In genomic region chr19:41999071-41999877, GRCh38 we compare ENCODE assay signal across 9 cellular contexts. TPM values are rescaled to one million over a fixed set of nuclear protein-coding genes. Genes with fewer than 3 reads are reported as not detected.
DNase-seq lines count a peak whose midpoint lies in the region; ATAC-seq and TF ChIP-seq lines count a peak whose summit lies in the region.
"Had no signal": no experiment of that assay in that cellular context is flagged by ENCODE, and none has a peak within 500 bp of the region (broad histone marks: within the 10 kb centered on the region; RNA-seq: fewer than 3 reads in every experiment).

No MANE protein-coding gene starts in this region.

- peak overlapping the region; percentile 19 for H3K4me3 Mint-ChIP-seq in T-helper 1 cell treated with Interleukin-12 subunit alpha and Interleukin-12 subunit beta and Interleukin-4 antibody, amounts not matched to agents 30 μg/mL and 1 μg/mL, for 36 hours
- peak overlapping the region; percentile 25 to 70 (median 27) for H3K4me3 Mint-ChIP-seq in nephron

- no peaks in the 10 kb centered on the region for H3K9me3 ChIP-seq in Karpas-422 (ENCODE audit: low read length)

- H3K79me2 ChIP-seq in Karpas-422 (ENCODE audit: low read length): no peaks in the 10 kb centered on the region

- ATAC-seq in HG03460 (IDR thresholded peaks at IDR 0.05; ENCODE audit: unreplicated experiment): no peak

- no peaks in the 10 kb centered on the region; the same call in 1 of the 2 replicates for H4K20me1 ChIP-seq in Karpas-422 (ENCODE audit: insufficient read depth, low read depth, low read length)

- H3K36me3 Mint-ChIP-seq in T-helper 1 cell treated with Interleukin-12 subunit alpha and Interleukin-12 subunit beta and Interleukin-4 antibody, amounts not matched to agents 30 μg/mL and 1 μg/mL, for 36 hours (ENCODE audit: low read depth): no peaks in the 10 kb centered on the region
- no peaks in the 10 kb centered on the region for H3K36me3 Mint-ChIP-seq in nephron (ENCODE audit: low read depth)

- H3K4me1 ChIP-seq in Karpas-422 (ENCODE audit: low read length): peaks cover 33% of the 10 kb centered on the region

- H3K27ac Mint-ChIP-seq in T-helper 1 cell treated with Interleukin-12 subunit alpha and Interleukin-12 subunit beta and Interleukin-4 antibody, amounts not matched to agents 30 μg/mL and 1 μg/mL, for 36 hours: no peak overlapping the region
- H3K27ac Mint-ChIP-seq in nephron: no peak overlapping the region

- H3K27me3 Mint-ChIP-seq in T-helper 1 cell treated with Interleukin-12 subunit alpha and Interleukin-12 subunit beta and Interleukin-4 antibody, amounts not matched to agents 30 μg/mL and 1 μg/mL, for 36 hours (ENCODE audit: low read depth): peaks cover 69% of the 10 kb centered on the region
- H3K27me3 Mint-ChIP-seq in nephron (ENCODE audit: low read depth): peaks cover 87% of the 10 kb centered on the region

- H3K27me3 ChIP-seq in H7 (ENCODE audit: control insufficient read depth, insufficient read depth, low read length) (peaks cover 54% of the 10 kb centered on the region), Karpas-422 (ENCODE audit: low read length) (no peaks in the 10 kb centered on the region)

- H3K4me3 ChIP-seq in H7 (ENCODE audit: insufficient read depth, low read depth, low read length) (peak overlapping the region; percentile 20; the same call in 1 of the 2 replicates), Karpas-422 (ENCODE audit: low read length) (no peak overlapping the region)

- H3K27ac ChIP-seq in angular gyrus (ENCODE audit: low read depth, low read length): peak overlapping the region; percentile 7
- H3K27ac ChIP-seq in Karpas-422 (ENCODE audit: low read length): no peak overlapping the region

- H3K4me1 Mint-ChIP-seq in T-helper 1 cell treated with Interleukin-12 subunit alpha and Interleukin-12 subunit beta and Interleukin-4 antibody, amounts not matched to agents 30 μg/mL and 1 μg/mL, for 36 hours (ENCODE audit: low read depth): peaks cover 13% of the 10 kb centered on the region
- H3K4me1 Mint-ChIP-seq in nephron: peaks cover 14% of the 10 kb centered on the region

- H3K9me3 Mint-ChIP-seq in T-helper 1 cell treated with Interleukin-12 subunit alpha and Interleukin-12 subunit beta and Interleukin-4 antibody, amounts not matched to agents 30 μg/mL and 1 μg/mL, for 36 hours: no peaks in the 10 kb centered on the region
- H3K9me3 Mint-ChIP-seq in nephron: peaks cover 3% of the 10 kb centered on the region

- no peak overlapping the region for H3K4me2 ChIP-seq in Karpas-422 (ENCODE audit: low read depth, low read length, poor library complexity, severe bottlenecking)

- TF ChIP-seq CTCF in nephron (IDR thresholded peaks at IDR 0.05; ENCODE audit: unreplicated experiment in 3 of 3): no peak

- H2AFZ ChIP-seq in Karpas-422 (ENCODE audit: low read length): no peak overlapping the region

- no peak for DNase-seq in T-helper 1 cell
- peak; percentile 90 for DNase-seq in H7
- DNase-seq in Ammon's horn (ENCODE audit: low spot score): no peak
- no peak for DNase-seq in Karpas-422

- no peaks in the 10 kb centered on the region for H3K9me2 ChIP-seq in Karpas-422 (replicated peaks; ENCODE audit: insufficient read depth, low read length)

- no peak overlapping the region for H3K9ac ChIP-seq in Karpas-422 (ENCODE audit: low read length)

- H3K36me3 ChIP-seq in H7 (replicated peaks; ENCODE audit: control insufficient read depth, insufficient read depth, low read length) (no peaks in the 10 kb centered on the region; the same call in none of the 2 replicates), Karpas-422 (ENCODE audit: insufficient read depth, low read length) (no peaks in the 10 kb centered on the region)

RNA-seq across cellular contexts. Expression of gene ATP1A3, which starts 5.2 kb away (rescaled TPM):
- total RNA-seq in H7 (2014; rRNA removed; shearing (Covaris generic)): 9.9 and 11.9 TPM in 2 replicates
- 22.4 and 26.6 TPM in 2 replicates for total RNA-seq in Karpas-422 (2014; rRNA removed; shearing (Covaris generic); ENCODE audit: low replicate concordance)
- total RNA-seq: subcutaneous adipose tissue had no signal

RNA-seq across cellular contexts. Expression of gene RABAC1, which starts 40.2 kb away (rescaled TPM):
- 140 and 163 TPM in 2 replicates for total RNA-seq in H7 (2014; rRNA removed; shearing (Covaris generic))
- total RNA-seq in Karpas-422 (2014; rRNA removed; shearing (Covaris generic); ENCODE audit: low replicate concordance): 270 and 367 TPM in 2 replicates
